2 cellular contexts compared by ENCODE assay signal in genomic region chr3:57451150-57451846, GRCh38.
TF ChIP-seq lines count a peak whose summit lies in the region.

No MANE protein-coding gene starts in this region.

TF ChIP-seq in A549, 52 proteins besides CTCF, POLR2A, EP300 and RAD21:
- no peak for TF ChIP-seq NFE2L2 (conservative IDR thresholded peaks at IDR 0.05; ENCODE audit: low read length)
- no peak for TF ChIP-seq FOSB (CRISPR knock-in tag; IDR thresholded peaks at IDR 0.05)
- TF ChIP-seq, protein P1, sequence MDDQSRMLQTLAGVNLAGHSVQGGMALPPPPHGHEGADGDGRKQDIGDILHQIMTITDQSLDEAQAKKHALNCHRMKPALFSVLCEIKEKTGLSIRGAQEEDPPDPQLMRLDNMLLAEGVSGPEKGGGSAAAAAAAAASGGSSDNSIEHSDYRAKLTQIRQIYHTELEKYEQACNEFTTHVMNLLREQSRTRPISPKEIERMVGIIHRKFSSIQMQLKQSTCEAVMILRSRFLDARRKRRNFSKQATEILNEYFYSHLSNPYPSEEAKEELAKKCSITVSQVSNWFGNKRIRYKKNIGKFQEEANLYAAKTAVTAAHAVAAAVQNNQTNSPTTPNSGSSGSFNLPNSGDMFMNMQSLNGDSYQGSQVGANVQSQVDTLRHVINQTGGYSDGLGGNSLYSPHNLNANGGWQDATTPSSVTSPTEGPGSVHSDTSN (IDR thresholded peaks at IDR 0.05): no peak
- no peak for TF ChIP-seq CEBPB (IDR thresholded peaks at IDR 0.05)
- no peak for TF ChIP-seq ZNF302 (CRISPR knock-in tag; IDR thresholded peaks at IDR 0.05)
- TF ChIP-seq, protein P2, sequence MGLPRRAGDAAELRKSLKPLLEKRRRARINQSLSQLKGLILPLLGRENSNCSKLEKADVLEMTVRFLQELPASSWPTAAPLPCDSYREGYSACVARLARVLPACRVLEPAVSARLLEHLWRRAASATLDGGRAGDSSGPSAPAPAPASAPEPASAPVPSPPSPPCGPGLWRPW (IDR thresholded peaks at IDR 0.05): no peak
- no peak for TF ChIP-seq RARB (CRISPR knock-in tag; IDR thresholded peaks at IDR 0.05)
- TF ChIP-seq NR3C1 (IDR thresholded peaks at IDR 0.05): no peak
- TF ChIP-seq MYC (IDR thresholded peaks at IDR 0.05; ENCODE audit: borderline replicate concordance, low read length): no peak
- no peak for TF ChIP-seq EHF (CRISPR knock-in tag; IDR thresholded peaks at IDR 0.05)
- no peak for TF ChIP-seq RCOR1 (IDR thresholded peaks at IDR 0.05; ENCODE audit: low read depth, low read length)
- no peak for TF ChIP-seq MAZ (IDR thresholded peaks at IDR 0.05; ENCODE audit: borderline replicate concordance, low read depth, low read length)
- no peak for TF ChIP-seq CHD4 (IDR thresholded peaks at IDR 0.05; ENCODE audit: borderline replicate concordance)

TF ChIP-seq in HCT116, 20 proteins besides CTCF, POLR2A, EP300 and RAD21:
- TF ChIP-seq, protein P3, sequence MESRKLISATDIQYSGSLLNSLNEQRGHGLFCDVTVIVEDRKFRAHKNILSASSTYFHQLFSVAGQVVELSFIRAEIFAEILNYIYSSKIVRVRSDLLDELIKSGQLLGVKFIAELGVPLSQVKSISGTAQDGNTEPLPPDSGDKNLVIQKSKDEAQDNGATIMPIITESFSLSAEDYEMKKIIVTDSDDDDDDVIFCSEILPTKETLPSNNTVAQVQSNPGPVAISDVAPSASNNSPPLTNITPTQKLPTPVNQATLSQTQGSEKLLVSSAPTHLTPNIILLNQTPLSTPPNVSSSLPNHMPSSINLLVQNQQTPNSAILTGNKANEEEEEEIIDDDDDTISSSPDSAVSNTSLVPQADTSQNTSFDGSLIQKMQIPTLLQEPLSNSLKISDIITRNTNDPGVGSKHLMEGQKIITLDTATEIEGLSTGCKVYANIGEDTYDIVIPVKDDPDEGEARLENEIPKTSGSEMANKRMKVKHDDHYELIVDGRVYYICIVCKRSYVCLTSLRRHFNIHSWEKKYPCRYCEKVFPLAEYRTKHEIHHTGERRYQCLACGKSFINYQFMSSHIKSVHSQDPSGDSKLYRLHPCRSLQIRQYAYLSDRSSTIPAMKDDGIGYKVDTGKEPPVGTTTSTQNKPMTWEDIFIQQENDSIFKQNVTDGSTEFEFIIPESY (IDR thresholded peaks at IDR 0.05; ENCODE audit: extremely low read depth, insufficient replicate concordance, low read length): no peak
- TF ChIP-seq SP1 (IDR thresholded peaks at IDR 0.05; ENCODE audit: low read depth) (no peak), POLR2AphosphoS5 (IDR thresholded peaks at IDR 0.05; ENCODE audit: low read depth, low read length) (no peak), EZH2 (IDR thresholded peaks at IDR 0.05) (no peak), REST (IDR thresholded peaks at IDR 0.05; ENCODE audit: low read depth) (no peak), MAX (IDR thresholded peaks at IDR 0.05) (no peak), EZH2phosphoT487 (IDR thresholded peaks at IDR 0.05; ENCODE audit: borderline replicate concordance) (no peak), ZNF274 (IDR thresholded peaks at IDR 0.05; ENCODE audit: low read depth, low read length) (no peak), ELF1 (IDR thresholded peaks at IDR 0.05; ENCODE audit: borderline replicate concordance, low read depth) (no peak), SRF (IDR thresholded peaks at IDR 0.05; ENCODE audit: low read depth) (no peak), TCF7L2 (IDR thresholded peaks at IDR 0.05; ENCODE audit: borderline replicate concordance, extremely low read depth, insufficient read depth, insufficient read length) (no peak), YY1 (IDR thresholded peaks at IDR 0.05; ENCODE audit: extremely low read depth, insufficient replicate concordance, low read depth, low read length) (no peak), SIN3A (IDR thresholded peaks at IDR 0.05; ENCODE audit: low read depth) (no peak), JUND (IDR thresholded peaks at IDR 0.05) (no peak)
- TF ChIP-seq, protein P4, sequence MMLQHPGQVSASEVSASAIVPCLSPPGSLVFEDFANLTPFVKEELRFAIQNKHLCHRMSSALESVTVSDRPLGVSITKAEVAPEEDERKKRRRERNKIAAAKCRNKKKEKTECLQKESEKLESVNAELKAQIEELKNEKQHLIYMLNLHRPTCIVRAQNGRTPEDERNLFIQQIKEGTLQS (IDR thresholded peaks at IDR 0.05): no peak
